In genomic region chr2:7641272-7641671, GRCh38 we compare ENCODE assay signal across 3 cellular contexts.
DNase-seq lines count a peak whose midpoint lies in the region; ATAC-seq, FAIRE-seq and TF ChIP-seq lines count a peak whose summit lies in the region.
"Not testable (repeated sequence)": the region's sequence is repeated elsewhere in the genome, so short reads cannot be mapped to it uniquely, and the experiment has no call there.

No MANE protein-coding gene starts in this region.

- H3K4ac ChIP-seq in neuronal stem cell (ENCODE audit: low read length): not testable (repeated sequence)

- not testable (repeated sequence) for DNase-seq in A549 (ENCODE audit: low read depth in 1 of 2, low spot score in 1 of 2); neuronal stem cell (ENCODE audit: low spot score)

- H3K18ac ChIP-seq in neuronal stem cell (ENCODE audit: low read length): not testable (repeated sequence)

- not testable (repeated sequence) for H3K27me3 ChIP-seq in neuronal stem cell (ENCODE audit: control insufficient read depth in 3 of 3, insufficient read depth in 3 of 3, low read depth in 1 of 3, low read length in 3 of 3)

- H3K23ac ChIP-seq in neuronal stem cell (ENCODE audit: low read depth, low read length, poor library complexity): not testable (repeated sequence)

- 0% methylated on average over 3 of the region's 3 CpGs for WGBS in A549 (ENCODE audit: missing lambda C conversion rate)
- no CpG with 5 or more reads among the region's 3 CpGs for WGBS in neuronal stem cell (ENCODE audit: extremely low coverage in 2 of 2, insufficient read length in 2 of 2, insufficient replicate concordance in 1 of 2), 2 donors

- not testable (repeated sequence) for H3K4me2 ChIP-seq in A549; neuronal stem cell (ENCODE audit: insufficient read depth, low read length, poor library complexity, severe bottlenecking)

- H3K9ac ChIP-seq in neuronal stem cell (ENCODE audit: low read depth, low read length, poor library complexity): not testable (repeated sequence)

- H2BK5ac ChIP-seq in neuronal stem cell (ENCODE audit: low read length): not testable (repeated sequence)

- TF ChIP-seq POLR2A in A549 (IDR thresholded peaks at IDR 0.05; ENCODE audit: low read length): not testable (repeated sequence)

- H2BK12ac ChIP-seq in neuronal stem cell (ENCODE audit: low read length): not testable (repeated sequence)

- H3K14ac ChIP-seq in neuronal stem cell (ENCODE audit: low read length): not testable (repeated sequence)

- ATAC-seq in A549: not testable (repeated sequence)

- H3K36me3 ChIP-seq in HEK293 (ENCODE audit: control insufficient read depth in 2 of 2, insufficient read depth in 1 of 2, low read length in 2 of 2); neuronal stem cell (replicated peaks in 1 of 2; ENCODE audit: control insufficient read depth in 2 of 2, insufficient read depth in 2 of 2, low read length in 2 of 2): not testable (repeated sequence)

- TF ChIP-seq RAD21 in A549 (conservative IDR thresholded peaks at IDR 0.05 in 1 of 2, IDR thresholded peaks at IDR 0.05 in 1 of 2): not testable (repeated sequence)

- TF ChIP-seq EP300 in A549 (IDR thresholded peaks at IDR 0.05): not testable (repeated sequence)

- peak overlapping the region; percentile 8 for H4K8ac ChIP-seq in neuronal stem cell (ENCODE audit: low read depth, low read length)

- H2AK5ac ChIP-seq in neuronal stem cell (ENCODE audit: low read depth, low read length): not testable (repeated sequence)

- H4K91ac ChIP-seq in neuronal stem cell (ENCODE audit: low read depth, low read length, poor library complexity): not testable (repeated sequence)

- H2AFZ ChIP-seq in neuronal stem cell (ENCODE audit: low read length): not testable (repeated sequence)

- FAIRE-seq in A549 (lab: Jason Lieb, UNC): not testable (repeated sequence)

- TF ChIP-seq CTCF in A549 (IDR thresholded peaks at IDR 0.05); HEK293 (tag by site-specific recombination; IDR thresholded peaks at IDR 0.05): not testable (repeated sequence)

- not testable (repeated sequence) for H3K27ac ChIP-seq in A549; HEK293 (ENCODE audit: extremely low read depth, low read depth, low read length); neuronal stem cell (replicated peaks; ENCODE audit: low read length)

- H3K79me1 ChIP-seq in neuronal stem cell (ENCODE audit: low read depth, low read length): not testable (repeated sequence)

- CTCF ChIA-PET in A549 (lab: Yijun Ruan, JAX); HEK293 (lab: Yijun Ruan, JAX): not testable (repeated sequence)

- not testable (repeated sequence) for H2BK15ac ChIP-seq in neuronal stem cell (ENCODE audit: low read length)

- not testable (repeated sequence) for H3K4me1 ChIP-seq in A549; HEK293 (ENCODE audit: control insufficient read depth, insufficient read depth, low read length); neuronal stem cell (ENCODE audit: control insufficient read depth in 2 of 2, insufficient read depth in 1 of 2, low read depth in 1 of 2, low read length in 2 of 2)

- not testable (repeated sequence) for H2BK120ac ChIP-seq in neuronal stem cell (ENCODE audit: low read depth, low read length)

- peaks cover 25% of the 10 kb centered on the region for H3K9me3 ChIP-seq in A549
- H3K9me3 ChIP-seq in HEK293 (ENCODE audit: control insufficient read depth, insufficient read depth, low read depth, low read length); neuronal stem cell (replicated peaks in 1 of 2; ENCODE audit: control insufficient read depth in 2 of 2, insufficient read depth in 1 of 2, low read depth in 1 of 2, low read length in 2 of 2): not testable (repeated sequence)

- POLR2A ChIA-PET in A549 (lab: Yijun Ruan, JAX); HEK293 (lab: Yijun Ruan, JAX): not testable (repeated sequence)

- not testable (repeated sequence) for H3K4me3 ChIP-seq in A549; HEK293 (ENCODE audit: low read depth, low read length); neuronal stem cell (ENCODE audit: low read length in 2 of 2)

TF ChIP-seq in A549, 52 proteins besides CTCF, POLR2A, EP300 and RAD21:
- peak; percentile 70 for TF ChIP-seq ZFP36 (IDR thresholded peaks at IDR 0.05; ENCODE audit: borderline replicate concordance, partially characterized antibody)

TF ChIP-seq in HEK293, 187 proteins besides CTCF, POLR2A, EP300 and RAD21:
- TF ChIP-seq ZNF585B (tag by site-specific recombination; IDR thresholded peaks at IDR 0.05): peak; percentile 77
